Comparison of ENCODE assay signal across 16 cellular contexts in genomic region chr4:145536044-145536443, GRCh38. TPM values are rescaled to one million over a fixed set of nuclear protein-coding genes. Genes with fewer than 3 reads are reported as not detected.
DNase-seq lines count a peak whose midpoint lies in the region; ATAC-seq and TF ChIP-seq lines count a peak whose summit lies in the region.
"Had no signal": no experiment of that assay in that cellular context is flagged by ENCODE, and none has a peak within 500 bp of the region (broad histone marks: within the 10 kb centered on the region; RNA-seq: fewer than 3 reads in every experiment).

No MANE protein-coding gene starts in this region.

- no peaks in the 10 kb centered on the region for H3K27me3 ChIP-seq in OCI-LY1 (ENCODE audit: insufficient read depth, low read length)
- H3K27me3 ChIP-seq: BLaER1 had no signal

- intact Hi-C loops in Right ventricle myocardium superior (cut with DNase I) (no loop called here), cardiac septum (cut with DNase I) (no loop called here)

- H3F3A ChIP-seq in OCI-LY1 (ENCODE audit: insufficient read depth, low read length): no peaks in the 10 kb centered on the region

- no peak overlapping the region for H3K9ac ChIP-seq in OCI-LY1 (ENCODE audit: low read length)
- H3K9ac ChIP-seq: BLaER1, GM23248 had no signal

- H3K79me2 ChIP-seq in OCI-LY1 (ENCODE audit: insufficient read depth, low read length): peaks cover 87% of the 10 kb centered on the region

- no peak overlapping the region for H3K4me3 ChIP-seq in OCI-LY1 (ENCODE audit: low read depth, low read length, poor library complexity, severe bottlenecking)
- H3K4me3 ChIP-seq in fibroblast of the aortic adventitia (ENCODE audit: low read depth, low read length): no peak overlapping the region
- H3K4me3 ChIP-seq: BLaER1, GM12878, GM23248 had no signal

- no peaks in the 10 kb centered on the region for H3K9me2 ChIP-seq in OCI-LY1 (ENCODE audit: low read depth, low read length)

- peaks cover 79% of the 10 kb centered on the region for H3K36me3 ChIP-seq in OCI-LY1 (ENCODE audit: insufficient read depth, low read length)

- peak; percentile 74 for ATAC-seq in Right ventricle myocardium superior (ENCODE audit: poor library complexity)
- ATAC-seq: GM12878 had no signal

- peaks cover 100% of the 10 kb centered on the region for H3K4me1 ChIP-seq in OCI-LY1 (ENCODE audit: insufficient read depth, low read length, severe bottlenecking)

- peak overlapping the region; percentile 7; the same call in 1 of the 2 replicates for H3K4me2 ChIP-seq in OCI-LY1 (ENCODE audit: low read length)
- H3K4me2 ChIP-seq: BLaER1 had no signal

- no peaks in the 10 kb centered on the region for H3K9me3 ChIP-seq in OCI-LY1 (ENCODE audit: low read length)
- H3K9me3 ChIP-seq: BLaER1 had no signal

- no peak overlapping the region for H2AFZ ChIP-seq in OCI-LY1 (ENCODE audit: low read length)
- H2AFZ ChIP-seq: GM23248 had no signal

- TF ChIP-seq CTCF in OCI-LY1 (IDR thresholded peaks at IDR 0.05; ENCODE audit: low read length) (no peak), fibroblast of the aortic adventitia (IDR thresholded peaks at IDR 0.05; ENCODE audit: insufficient read depth, low read length) (no peak)

- DNase-seq in Right ventricle myocardium superior: no peak
- no peak for DNase-seq in cardiac septum (ENCODE audit: low spot score)
- peak; percentile 40 for DNase-seq in fibroblast of the aortic adventitia (ENCODE audit: low read depth)
- DNase-seq in H4 (ENCODE audit: low spot score): no peak
- no peak for DNase-seq in activated CD4-positive, alpha-beta T cell treated with anti-CD3 and anti-CD28 coated beads for 4 hours
- DNase-seq in GF-D8 (lab: John Stamatoyannopoulos, UW): no peak
- DNase-seq: 8988T; CD4-positive, alpha-beta memory T cell; DMS153; DMS79; GM23248; HCEC 1CT; IMR-90 had no signal

- H3K27ac ChIP-seq in OCI-LY1 (ENCODE audit: low read depth, low read length, poor library complexity, severe bottlenecking): peak overlapping the region; percentile 56
- H3K27ac ChIP-seq: BLaER1, GM23248 had no signal

- no peaks in the 10 kb centered on the region for H4K20me1 ChIP-seq in OCI-LY1 (ENCODE audit: insufficient read depth, low read length)

RNA-seq across cellular contexts. Expression of gene SMAD1, which starts 54.4 kb away (rescaled TPM):
- 8.9 TPM for total RNA-seq in Right ventricle myocardium superior
- total RNA-seq in cardiac septum: 10.8 TPM
- total RNA-seq in fibroblast of the aortic adventitia (ENCODE audit: low replicate concordance): 36.0 and 140 TPM in 2 replicates
- total RNA-seq in H4 (2014; rRNA removed; shearing (Covaris generic)): 16.2 and 21.1 TPM in 2 replicates
